Comparison of ENCODE assay signal across 1 cellular context in genomic region chr1:45752441-45753052, GRCh38.
TF ChIP-seq lines count a peak whose summit lies in the region.

No MANE protein-coding gene starts in this region.

TF ChIP-seq in K562, 482 proteins besides CTCF, POLR2A, EP300 and RAD21 (continues in another document):
- no peak for TF ChIP-seq HDAC2 (IDR thresholded peaks at IDR 0.05)
- TF ChIP-seq TEAD1 (CRISPR knock-in tag; IDR thresholded peaks at IDR 0.05), result 0 out of 4 replicates have a peak, but pooled peaks have one; percentile 13 to 44
- TF ChIP-seq, protein P1, sequence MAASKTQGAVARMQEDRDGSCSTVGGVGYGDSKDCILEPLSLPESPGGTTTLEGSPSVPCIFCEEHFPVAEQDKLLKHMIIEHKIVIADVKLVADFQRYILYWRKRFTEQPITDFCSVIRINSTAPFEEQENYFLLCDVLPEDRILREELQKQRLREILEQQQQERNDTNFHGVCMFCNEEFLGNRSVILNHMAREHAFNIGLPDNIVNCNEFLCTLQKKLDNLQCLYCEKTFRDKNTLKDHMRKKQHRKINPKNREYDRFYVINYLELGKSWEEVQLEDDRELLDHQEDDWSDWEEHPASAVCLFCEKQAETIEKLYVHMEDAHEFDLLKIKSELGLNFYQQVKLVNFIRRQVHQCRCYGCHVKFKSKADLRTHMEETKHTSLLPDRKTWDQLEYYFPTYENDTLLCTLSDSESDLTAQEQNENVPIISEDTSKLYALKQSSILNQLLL (CRISPR knock-in tag; IDR thresholded peaks at IDR 0.05; ENCODE audit: borderline replicate concordance), result no peak
- peak; percentile 49; the same call in 1 of the 2 replicates for TF ChIP-seq KAT7 (CRISPR knock-in tag; IDR thresholded peaks at IDR 0.05; ENCODE audit: borderline replicate concordance)
- TF ChIP-seq CREB1 (IDR thresholded peaks at IDR 0.05), result no peak
- TF ChIP-seq CREB1 (CRISPR knock-in tag; IDR thresholded peaks at IDR 0.05), result peak; percentile 42; the same call in 1 of the 2 replicates
- TF ChIP-seq ETV1 (tag; conservative IDR thresholded peaks at IDR 0.05; ENCODE audit: low read depth), result peak; percentile 7; the same call in 1 of the 2 replicates
- TF ChIP-seq, protein P2, sequence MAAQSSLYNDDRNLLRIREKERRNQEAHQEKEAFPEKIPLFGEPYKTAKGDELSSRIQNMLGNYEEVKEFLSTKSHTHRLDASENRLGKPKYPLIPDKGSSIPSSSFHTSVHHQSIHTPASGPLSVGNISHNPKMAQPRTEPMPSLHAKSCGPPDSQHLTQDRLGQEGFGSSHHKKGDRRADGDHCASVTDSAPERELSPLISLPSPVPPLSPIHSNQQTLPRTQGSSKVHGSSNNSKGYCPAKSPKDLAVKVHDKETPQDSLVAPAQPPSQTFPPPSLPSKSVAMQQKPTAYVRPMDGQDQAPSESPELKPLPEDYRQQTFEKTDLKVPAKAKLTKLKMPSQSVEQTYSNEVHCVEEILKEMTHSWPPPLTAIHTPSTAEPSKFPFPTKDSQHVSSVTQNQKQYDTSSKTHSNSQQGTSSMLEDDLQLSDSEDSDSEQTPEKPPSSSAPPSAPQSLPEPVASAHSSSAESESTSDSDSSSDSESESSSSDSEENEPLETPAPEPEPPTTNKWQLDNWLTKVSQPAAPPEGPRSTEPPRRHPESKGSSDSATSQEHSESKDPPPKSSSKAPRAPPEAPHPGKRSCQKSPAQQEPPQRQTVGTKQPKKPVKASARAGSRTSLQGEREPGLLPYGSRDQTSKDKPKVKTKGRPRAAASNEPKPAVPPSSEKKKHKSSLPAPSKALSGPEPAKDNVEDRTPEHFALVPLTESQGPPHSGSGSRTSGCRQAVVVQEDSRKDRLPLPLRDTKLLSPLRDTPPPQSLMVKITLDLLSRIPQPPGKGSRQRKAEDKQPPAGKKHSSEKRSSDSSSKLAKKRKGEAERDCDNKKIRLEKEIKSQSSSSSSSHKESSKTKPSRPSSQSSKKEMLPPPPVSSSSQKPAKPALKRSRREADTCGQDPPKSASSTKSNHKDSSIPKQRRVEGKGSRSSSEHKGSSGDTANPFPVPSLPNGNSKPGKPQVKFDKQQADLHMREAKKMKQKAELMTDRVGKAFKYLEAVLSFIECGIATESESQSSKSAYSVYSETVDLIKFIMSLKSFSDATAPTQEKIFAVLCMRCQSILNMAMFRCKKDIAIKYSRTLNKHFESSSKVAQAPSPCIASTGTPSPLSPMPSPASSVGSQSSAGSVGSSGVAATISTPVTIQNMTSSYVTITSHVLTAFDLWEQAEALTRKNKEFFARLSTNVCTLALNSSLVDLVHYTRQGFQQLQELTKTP (IDR thresholded peaks at IDR 0.05; ENCODE audit: low read depth in 1 of 2, partially characterized antibody in 2 of 2), result peak in 1 of 2 experiments; percentile 11
- TF ChIP-seq HDGF (IDR thresholded peaks at IDR 0.05), result no peak
- no peak for TF ChIP-seq NR2C2 (CRISPR knock-in tag; IDR thresholded peaks at IDR 0.05)
- TF ChIP-seq NR2C2 (tag; IDR thresholded peaks at IDR 0.05), result no peak
- peak; percentile 43 for TF ChIP-seq PRDM10 (IDR thresholded peaks at IDR 0.05; ENCODE audit: partially characterized antibody)
- TF ChIP-seq, protein P3, sequence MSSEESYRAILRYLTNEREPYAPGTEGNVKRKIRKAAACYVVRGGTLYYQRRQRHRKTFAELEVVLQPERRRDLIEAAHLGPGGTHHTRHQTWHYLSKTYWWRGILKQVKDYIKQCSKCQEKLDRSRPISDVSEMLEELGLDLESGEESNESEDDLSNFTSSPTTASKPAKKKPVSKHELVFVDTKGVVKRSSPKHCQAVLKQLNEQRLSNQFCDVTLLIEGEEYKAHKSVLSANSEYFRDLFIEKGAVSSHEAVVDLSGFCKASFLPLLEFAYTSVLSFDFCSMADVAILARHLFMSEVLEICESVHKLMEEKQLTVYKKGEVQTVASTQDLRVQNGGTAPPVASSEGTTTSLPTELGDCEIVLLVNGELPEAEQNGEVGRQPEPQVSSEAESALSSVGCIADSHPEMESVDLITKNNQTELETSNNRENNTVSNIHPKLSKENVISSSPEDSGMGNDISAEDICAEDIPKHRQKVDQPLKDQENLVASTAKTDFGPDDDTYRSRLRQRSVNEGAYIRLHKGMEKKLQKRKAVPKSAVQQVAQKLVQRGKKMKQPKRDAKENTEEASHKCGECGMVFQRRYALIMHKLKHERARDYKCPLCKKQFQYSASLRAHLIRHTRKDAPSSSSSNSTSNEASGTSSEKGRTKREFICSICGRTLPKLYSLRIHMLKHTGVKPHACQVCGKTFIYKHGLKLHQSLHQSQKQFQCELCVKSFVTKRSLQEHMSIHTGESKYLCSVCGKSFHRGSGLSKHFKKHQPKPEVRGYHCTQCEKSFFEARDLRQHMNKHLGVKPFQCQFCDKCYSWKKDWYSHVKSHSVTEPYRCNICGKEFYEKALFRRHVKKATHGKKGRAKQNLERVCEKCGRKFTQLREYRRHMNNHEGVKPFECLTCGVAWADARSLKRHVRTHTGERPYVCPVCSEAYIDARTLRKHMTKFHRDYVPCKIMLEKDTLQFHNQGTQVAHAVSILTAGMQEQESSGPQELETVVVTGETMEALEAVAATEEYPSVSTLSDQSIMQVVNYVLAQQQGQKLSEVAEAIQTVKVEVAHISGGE (CRISPR knock-in tag; IDR thresholded peaks at IDR 0.05), result peak in 1 of 3 experiments; percentile 20; a peak in 1 of 6 replicates
- TF ChIP-seq, protein P4, sequence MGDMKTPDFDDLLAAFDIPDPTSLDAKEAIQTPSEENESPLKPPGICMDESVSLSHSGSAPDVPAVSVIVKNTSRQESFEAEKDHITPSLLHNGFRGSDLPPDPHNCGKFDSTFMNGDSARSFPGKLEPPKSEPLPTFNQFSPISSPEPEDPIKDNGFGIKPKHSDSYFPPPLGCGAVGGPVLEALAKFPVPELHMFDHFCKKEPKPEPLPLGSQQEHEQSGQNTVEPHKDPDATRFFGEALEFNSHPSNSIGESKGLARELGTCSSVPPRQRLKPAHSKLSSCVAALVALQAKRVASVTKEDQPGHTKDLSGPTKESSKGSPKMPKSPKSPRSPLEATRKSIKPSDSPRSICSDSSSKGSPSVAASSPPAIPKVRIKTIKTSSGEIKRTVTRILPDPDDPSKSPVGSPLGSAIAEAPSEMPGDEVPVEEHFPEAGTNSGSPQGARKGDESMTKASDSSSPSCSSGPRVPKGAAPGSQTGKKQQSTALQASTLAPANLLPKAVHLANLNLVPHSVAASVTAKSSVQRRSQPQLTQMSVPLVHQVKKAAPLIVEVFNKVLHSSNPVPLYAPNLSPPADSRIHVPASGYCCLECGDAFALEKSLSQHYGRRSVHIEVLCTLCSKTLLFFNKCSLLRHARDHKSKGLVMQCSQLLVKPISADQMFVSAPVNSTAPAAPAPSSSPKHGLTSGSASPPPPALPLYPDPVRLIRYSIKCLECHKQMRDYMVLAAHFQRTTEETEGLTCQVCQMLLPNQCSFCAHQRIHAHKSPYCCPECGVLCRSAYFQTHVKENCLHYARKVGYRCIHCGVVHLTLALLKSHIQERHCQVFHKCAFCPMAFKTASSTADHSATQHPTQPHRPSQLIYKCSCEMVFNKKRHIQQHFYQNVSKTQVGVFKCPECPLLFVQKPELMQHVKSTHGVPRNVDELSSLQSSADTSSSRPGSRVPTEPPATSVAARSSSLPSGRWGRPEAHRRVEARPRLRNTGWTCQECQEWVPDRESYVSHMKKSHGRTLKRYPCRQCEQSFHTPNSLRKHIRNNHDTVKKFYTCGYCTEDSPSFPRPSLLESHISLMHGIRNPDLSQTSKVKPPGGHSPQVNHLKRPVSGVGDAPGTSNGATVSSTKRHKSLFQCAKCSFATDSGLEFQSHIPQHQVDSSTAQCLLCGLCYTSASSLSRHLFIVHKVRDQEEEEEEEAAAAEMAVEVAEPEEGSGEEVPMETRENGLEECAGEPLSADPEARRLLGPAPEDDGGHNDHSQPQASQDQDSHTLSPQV (IDR thresholded peaks at IDR 0.05), result peak; percentile 71
- no peak for TF ChIP-seq RBM34 (IDR thresholded peaks at IDR 0.05; ENCODE audit: borderline replicate concordance, insufficient read depth, low read length)
- no peak for TF ChIP-seq XRCC5 (IDR thresholded peaks at IDR 0.05; ENCODE audit: low read depth, low read length)
- TF ChIP-seq, protein P5, sequence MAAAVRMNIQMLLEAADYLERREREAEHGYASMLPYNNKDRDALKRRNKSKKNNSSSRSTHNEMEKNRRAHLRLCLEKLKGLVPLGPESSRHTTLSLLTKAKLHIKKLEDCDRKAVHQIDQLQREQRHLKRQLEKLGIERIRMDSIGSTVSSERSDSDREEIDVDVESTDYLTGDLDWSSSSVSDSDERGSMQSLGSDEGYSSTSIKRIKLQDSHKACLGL (CRISPR knock-in tag; IDR thresholded peaks at IDR 0.05; ENCODE audit: borderline replicate concordance, poor library complexity, severe bottlenecking), result no peak
- 0 out of 2 replicates have a peak, but pooled peaks have one; percentile 18 for TF ChIP-seq MEF2D (tag; conservative IDR thresholded peaks at IDR 0.05; ENCODE audit: low read depth)
- TF ChIP-seq DNMT1 (IDR thresholded peaks at IDR 0.05), result no peak
- 0 out of 2 replicates have a peak, but pooled peaks have one; percentile 10 for TF ChIP-seq CTBP1 (IDR thresholded peaks at IDR 0.05; ENCODE audit: borderline replicate concordance)
- TF ChIP-seq CXXC5 (CRISPR knock-in tag; IDR thresholded peaks at IDR 0.05), result 0 out of 2 replicates have a peak, but pooled peaks have one; percentile 12
- TF ChIP-seq YY1 (IDR thresholded peaks at IDR 0.05; ENCODE audit: borderline replicate concordance in 1 of 3, control insufficient read depth in 1 of 3, extremely low read depth in 1 of 3, insufficient read depth in 3 of 3, insufficient read length in 1 of 3, insufficient replicate concordance in 2 of 3, low read depth in 1 of 3, low read length in 2 of 3), result no peak
- TF ChIP-seq ATF7 (IDR thresholded peaks at IDR 0.05), result peak; percentile 26; the same call in 1 of the 2 replicates
- TF ChIP-seq SOX6 (IDR thresholded peaks at IDR 0.05), result 0 out of 2 replicates have a peak, but pooled peaks have one; percentile 8
- TF ChIP-seq RHOXF2B (CRISPR knock-in tag; conservative IDR thresholded peaks at IDR 0.05), result no peak
- TF ChIP-seq NR4A1 (CRISPR knock-in tag; IDR thresholded peaks at IDR 0.05), result no peak
- peak; percentile 35; the same call in 1 of the 2 replicates for TF ChIP-seq NR4A1 (tag; IDR thresholded peaks at IDR 0.05)
- TF ChIP-seq, protein P6, sequence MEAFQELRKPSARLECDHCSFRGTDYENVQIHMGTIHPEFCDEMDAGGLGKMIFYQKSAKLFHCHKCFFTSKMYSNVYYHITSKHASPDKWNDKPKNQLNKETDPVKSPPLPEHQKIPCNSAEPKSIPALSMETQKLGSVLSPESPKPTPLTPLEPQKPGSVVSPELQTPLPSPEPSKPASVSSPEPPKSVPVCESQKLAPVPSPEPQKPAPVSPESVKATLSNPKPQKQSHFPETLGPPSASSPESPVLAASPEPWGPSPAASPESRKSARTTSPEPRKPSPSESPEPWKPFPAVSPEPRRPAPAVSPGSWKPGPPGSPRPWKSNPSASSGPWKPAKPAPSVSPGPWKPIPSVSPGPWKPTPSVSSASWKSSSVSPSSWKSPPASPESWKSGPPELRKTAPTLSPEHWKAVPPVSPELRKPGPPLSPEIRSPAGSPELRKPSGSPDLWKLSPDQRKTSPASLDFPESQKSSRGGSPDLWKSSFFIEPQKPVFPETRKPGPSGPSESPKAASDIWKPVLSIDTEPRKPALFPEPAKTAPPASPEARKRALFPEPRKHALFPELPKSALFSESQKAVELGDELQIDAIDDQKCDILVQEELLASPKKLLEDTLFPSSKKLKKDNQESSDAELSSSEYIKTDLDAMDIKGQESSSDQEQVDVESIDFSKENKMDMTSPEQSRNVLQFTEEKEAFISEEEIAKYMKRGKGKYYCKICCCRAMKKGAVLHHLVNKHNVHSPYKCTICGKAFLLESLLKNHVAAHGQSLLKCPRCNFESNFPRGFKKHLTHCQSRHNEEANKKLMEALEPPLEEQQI (IDR thresholded peaks at IDR 0.05), result no peak
- TF ChIP-seq CBFB (CRISPR knock-in tag; IDR thresholded peaks at IDR 0.05), result no peak
- TF ChIP-seq PBX2 (CRISPR knock-in tag; IDR thresholded peaks at IDR 0.05; ENCODE audit: low read depth), result no peak
- 0 out of 2 replicates have a peak, but pooled peaks have one; percentile 30 for TF ChIP-seq PBX2 (tag; conservative IDR thresholded peaks at IDR 0.05; ENCODE audit: low read depth)
- peak; percentile 82; the same call in 1 of the 2 replicates for TF ChIP-seq ZNF589 (CRISPR knock-in tag; IDR thresholded peaks at IDR 0.05; ENCODE audit: low read depth)
